8 cellular contexts compared by ENCODE assay signal in genomic region chr1:44318097-44319088, GRCh38. TPM values are rescaled to one million over a fixed set of nuclear protein-coding genes. Genes with fewer than 3 reads are reported as not detected.
A peak's percentile ranks its signal among the peaks of the same experiment; 100 is the strongest.
DNase-seq lines count a peak whose midpoint lies in the region; ATAC-seq and TF ChIP-seq lines count a peak whose summit lies in the region.

No MANE protein-coding gene starts in this region.

- DNase-seq in AG09309 (ENCODE audit: low read depth), result no peak
- DNase-seq in GM19240 (ENCODE audit: insufficient read length, low spot score), result peak; percentile 77
- peak; percentile 95 for DNase-seq in NCI-H510A treated with DMSO at 0.1 percent for 48 hours (lab: John Stamatoyannopoulos, UW)
- DNase-seq in activated CD4-positive, alpha-beta T cell treated with anti-CD3 and anti-CD28 coated beads, Interleukin-2, amount 50 U/mL, for 48 hours, result peak; percentile 28 to 56
- peak; percentile 74 for DNase-seq in epidermal melanocyte (ENCODE audit: insufficient read length, low spot score)
- DNase-seq in ovary, result peak in 2 of 5 donors; percentile 30 to 43
- DNase-seq in C1 segment of cervical spinal cord (lab: John Stamatoyannopoulos, UW), result no peak

- H3K36me3 ChIP-seq in ovary, result no peaks in the 10 kb centered on the region

- TF ChIP-seq POLR2A in ovary (IDR thresholded peaks at IDR 0.05), result no peak

- H3K4me1 ChIP-seq in ovary (ENCODE audit: insufficient read depth), result no peaks in the 10 kb centered on the region

- TF ChIP-seq CTCF in AG09309 (IDR thresholded peaks at IDR 0.05; ENCODE audit: control insufficient read depth, insufficient read depth, low read depth, low read length, missing control alignments) (peak; percentile 84), ovary (IDR thresholded peaks at IDR 0.05) (peak in 2 of 3 donors; percentile 34 to 42)

- TF ChIP-seq EP300 in ovary (IDR thresholded peaks at IDR 0.05), result no peak

- no peaks in the 10 kb centered on the region for H3K9me3 ChIP-seq in ovary

- WGBS in ovary, 3 donors, result 63 to 71% (median 66%) methylated on average over 9 of the region's 9 CpGs

- intact Hi-C loops in ovary (cut with DNase I), result loop anchor here in 1 of 4 donors (5.0 kb wide), 1 partner anchor 96 kb away; no protein-coding TSS in a partner anchor

- ATAC-seq in HG03045 (IDR thresholded peaks at IDR 0.05; ENCODE audit: unreplicated experiment), result no peak

- no peaks in the 10 kb centered on the region for H3K27me3 ChIP-seq in ovary

- H3K4me3 ChIP-seq in AG09309 (ENCODE audit: control insufficient read depth, low read depth, low read length) (no peak overlapping the region), ovary (no peak overlapping the region)

- H3K27ac ChIP-seq in ovary, result no peak overlapping the region

RNA-seq across cellular contexts. Expression of gene ERI3, which starts 36.7 kb away (rescaled TPM):
- total RNA-seq in ovary, result 10 to 100 TPM; 41.7 to 67.0 (median 52.4) TPM
- polyA plus RNA-seq in ovary, result 10 to 100 TPM; 35.4 to 39.0 TPM

Comparison
In these comparisons a context has a peak if more than half of its experiments do, and no peak if none do; other contexts are left out.
1. DNase-seq: peak in GM19240 (single experiment), NCI-H510A treated with DMSO at 0.1 percent for 48 hours (single experiment), activated CD4-positive, alpha-beta T cell treated with anti-CD3 and anti-CD28 coated beads, Interleukin-2, amount 50 U/mL, for 48 hours (2 of 2) and epidermal melanocyte (single experiment); none in AG09309 (single experiment) and C1 segment of cervical spinal cord (0 of 14).